In genomic region chr7:31017036-31017747, GRCh38 we compare ENCODE assay signal across 22 cellular contexts. TPM values are rescaled to one million over a fixed set of nuclear protein-coding genes. Genes with fewer than 3 reads are reported as not detected.
DNase-seq lines count a peak whose midpoint lies in the region; ATAC-seq, FAIRE-seq and TF ChIP-seq lines count a peak whose summit lies in the region.
"Had no signal": no experiment of that assay in that cellular context is flagged by ENCODE, and none has a peak within 500 bp of the region (broad histone marks: within the 10 kb centered on the region; RNA-seq: fewer than 3 reads in every experiment).

No MANE protein-coding gene starts in this region.

- H3K9me3 ChIP-seq in H1 (ENCODE audit: insufficient read depth in 2 of 2, low read depth in 1 of 2, low read length in 1 of 2) (no peaks in the 10 kb centered on the region), spleen (no peaks in the 10 kb centered on the region)

- no peak overlapping the region for H3K14ac ChIP-seq in H1 (ENCODE audit: insufficient read length)

- H3K18ac ChIP-seq in H1 (ENCODE audit: extremely low read depth, low read length), result no peak overlapping the region

- POLR2A ChIA-PET in H1 (lab: Charles Lee; ENCODE audit: partially characterized antibody), result interaction anchor here (0.6 kb wide), 1 partner anchor 291 kb away, joined by 3 read pairs; no protein-coding TSS in a partner anchor

- H3K4me3 ChIP-seq in H1 (ENCODE audit: extremely low read depth in 1 of 4, insufficient read depth in 2 of 4, low read depth in 3 of 4, low read length in 4 of 4) (no peak overlapping the region), spleen (no peak overlapping the region)

- no peak overlapping the region; the same call in 1 of the 2 replicates for H4K8ac ChIP-seq in H1 (ENCODE audit: extremely low read depth, insufficient read depth, low read length)

- H3K27ac Mint-ChIP-seq in activated naive CD4-positive, alpha-beta T cell treated with anti-CD3 and anti-CD28 coated beads, Interleukin-2, amount 10 ng/mL, durations not matched to agents 7 days and 5 days, result no peak overlapping the region

- H2BK120ac ChIP-seq in H1 (replicated peaks; ENCODE audit: low read depth, low read length), result no peak overlapping the region

- H3K4me1 ChIP-seq in H1 (replicated peaks in 1 of 4; ENCODE audit: control insufficient read depth in 3 of 4, insufficient read depth in 4 of 4, low read length in 3 of 4) (peaks cover 6 to 12% (median 10%) of the 10 kb centered on the region in 4 experiments), spleen (no peaks in the 10 kb centered on the region)

- no peak overlapping the region for H3K4me3 Mint-ChIP-seq in activated naive CD4-positive, alpha-beta T cell treated with anti-CD3 and anti-CD28 coated beads, Interleukin-2, amount 10 ng/mL, durations not matched to agents 7 days and 5 days
- H3K4me3 Mint-ChIP-seq: IgD-negative memory B cell had no signal

- peaks cover 46% of the 10 kb centered on the region for H3K4me1 Mint-ChIP-seq in activated naive CD4-positive, alpha-beta T cell treated with anti-CD3 and anti-CD28 coated beads, Interleukin-2, amount 10 ng/mL, durations not matched to agents 7 days and 5 days
- H3K4me1 Mint-ChIP-seq: IgD-negative memory B cell had no signal

- no peak for TF ChIP-seq EP300 in H1 (IDR thresholded peaks at IDR 0.05; ENCODE audit: borderline replicate concordance in 1 of 2, low read depth in 2 of 2, low read length in 2 of 2)

- CTCF ChIA-PET in activated naive CD4-positive, alpha-beta T cell treated with anti-CD3 and anti-CD28 coated beads, Interleukin-2, amount 10 ng/mL, durations not matched to agents 7 days and 5 days (lab: Charles Lee), result no interaction called here
- CTCF ChIA-PET in H1 (lab: Charles Lee; ENCODE audit: partially characterized antibody), result interaction anchor here (1.1 to 52.0 kb wide), 5 partner anchors 10 to 547 kb away, joined by 3 to 880 read pairs (median 5); partner anchors contain the start of gene ADCYAP1R1

- H3K27ac ChIP-seq in H1 (ENCODE audit: low read depth, low read length) (no peak overlapping the region), spleen (no peak overlapping the region)
- H3K27ac ChIP-seq: HL-60 had no signal

- no peak for ATAC-seq in GM21737 (IDR thresholded peaks at IDR 0.05; ENCODE audit: unreplicated experiment)

- H3K79me1 ChIP-seq in H1 (ENCODE audit: low read depth, low read length), result no peaks in the 10 kb centered on the region

- H3K27me3 ChIP-seq in H1 (replicated peaks in 1 of 4; ENCODE audit: control insufficient read depth in 3 of 4, extremely low read depth in 1 of 4, insufficient read depth in 3 of 4, low read length in 3 of 4) (no peaks in the 10 kb centered on the region), spleen (replicated peaks in 1 of 7) (peaks cover 0 to 24% (median 0%) of the 10 kb centered on the region in 7 donors)

- no peak overlapping the region for H4K5ac ChIP-seq in H1 (ENCODE audit: insufficient read length, low read depth, low read length)

- 89% methylated on average over 7 of the region's 8 CpGs; no CpG with 5 or more reads in 1 of the 2 experiments for WGBS in H1 (ENCODE audit: extremely low coverage in 1 of 2, insufficient coverage in 1 of 2, insufficient read length in 1 of 2, insufficient replicate concordance in 2 of 2, low coverage in 1 of 2, low lambda C conversion rate in 2 of 2, missing lambda C conversion rate in 1 of 2), 2 experiments
- 78 to 88% (median 84%) methylated on average over 7 to 8 of the region's 8 CpGs for WGBS in spleen, 5 donors

- H3K36me3 ChIP-seq in H1 (ENCODE audit: control insufficient read depth in 2 of 4, insufficient read depth in 4 of 4, low read length in 3 of 4), result no peaks in the 10 kb centered on the region
- no peaks in the 10 kb centered on the region for H3K36me3 ChIP-seq in spleen

- TF ChIP-seq POLR2A in H1 (IDR thresholded peaks at IDR 0.05; ENCODE audit: control extremely low read depth in 1 of 2, low read depth in 2 of 2, low read length in 2 of 2) (no peak), spleen (IDR thresholded peaks at IDR 0.05) (no peak)

- H3K4ac ChIP-seq in H1 (replicated peaks; ENCODE audit: insufficient read length, low read depth, low read length), result no peak overlapping the region

- H4K91ac ChIP-seq in H1 (replicated peaks; ENCODE audit: insufficient read length, low read length), result peak overlapping the region; percentile 19

- H2BK12ac ChIP-seq in H1 (ENCODE audit: low read depth, low read length), result no peak overlapping the region

- no peak overlapping the region for H3K4me2 ChIP-seq in H1 (ENCODE audit: insufficient read depth in 1 of 2, low read depth in 2 of 2, low read length in 2 of 2)

- H3K36me3 Mint-ChIP-seq in activated naive CD4-positive, alpha-beta T cell treated with anti-CD3 and anti-CD28 coated beads, Interleukin-2, amount 10 ng/mL, durations not matched to agents 7 days and 5 days, result no peaks in the 10 kb centered on the region
- H3K36me3 Mint-ChIP-seq: IgD-negative memory B cell had no signal

- intact Hi-C loops in spleen (cut with DNase I; ENCODE audit: low total_unique reads), result no loop called here

- H2BK5ac ChIP-seq in H1 (ENCODE audit: low read depth, low read length), result no peak overlapping the region; the same call in 1 of the 2 replicates

- no peaks in the 10 kb centered on the region for H4K20me1 ChIP-seq in H1 (replicated peaks in 1 of 2; ENCODE audit: control insufficient read depth in 1 of 2, insufficient read depth in 2 of 2, low read length in 2 of 2)

- H3K9me3 Mint-ChIP-seq in activated naive CD4-positive, alpha-beta T cell treated with anti-CD3 and anti-CD28 coated beads, Interleukin-2, amount 10 ng/mL, durations not matched to agents 7 days and 5 days, result no peaks in the 10 kb centered on the region

- H3K23me2 ChIP-seq in H1 (ENCODE audit: low read depth, low read length), result no peaks in the 10 kb centered on the region

- FAIRE-seq in H1 (lab: Jason Lieb, UNC), result no peak
- FAIRE-seq: HTR-8/SVneo had no signal

- no peak for TF ChIP-seq RAD21 in H1 (IDR thresholded peaks at IDR 0.05 in 1 of 2, conservative IDR thresholded peaks at IDR 0.05 in 1 of 2; ENCODE audit: low read depth in 2 of 2, low read length in 2 of 2)

- H2BK15ac ChIP-seq in H1 (ENCODE audit: low read length), result no peak overlapping the region

- H3K56ac ChIP-seq in H1 (replicated peaks; ENCODE audit: insufficient read length, low read depth, low read length), result no peak overlapping the region

- H3K9ac ChIP-seq in H1 (replicated peaks in 1 of 4; ENCODE audit: extremely low read depth in 1 of 4, low read depth in 3 of 4, low read length in 3 of 4), result no peak overlapping the region

- peaks cover 24% of the 10 kb centered on the region for H3K27me3 Mint-ChIP-seq in activated naive CD4-positive, alpha-beta T cell treated with anti-CD3 and anti-CD28 coated beads, Interleukin-2, amount 10 ng/mL, durations not matched to agents 7 days and 5 days

- no peak overlapping the region for H2AK5ac ChIP-seq in H1 (ENCODE audit: low read depth, low read length)

- H2AFZ ChIP-seq in H1 (ENCODE audit: low read length), result no peak overlapping the region

- H3K23ac ChIP-seq in H1 (ENCODE audit: insufficient read length), result no peak overlapping the region

- DNase-seq in activated naive CD4-positive, alpha-beta T cell treated with anti-CD3 and anti-CD28 coated beads, Interleukin-2, amount 10 ng/mL, durations not matched to agents 7 days and 5 days, result peak; percentile 29
- no peak for DNase-seq in activated naive CD4-positive, alpha-beta T cell treated with Interleukin-2 at 50 U/mL for 16 hours
- peak; percentile 20 for DNase-seq in RPMI8226
- DNase-seq in H1 (ENCODE audit: low read depth in 1 of 2, low spot score in 2 of 2), result no peak
- DNase-seq in spleen, result peak; percentile 61
- DNase-seq in effector CD4-positive, alpha-beta T cell, result no peak
- DNase-seq: C1 segment of cervical spinal cord, COR-L47, EL, HCEC 1CT, NCI-H1105 treated with DMSO at 0.1 percent for 48 hours, NCI-H187 treated with DMSO at 0.1 percent for 48 hours, NCI-H2171 treated with DMSO at 0.1 percent for 48 hours, NCI-H446 treated with DMSO at 0.1 percent for 48 hours, OCI-M1 had no signal

- no peaks in the 10 kb centered on the region for H3K79me2 ChIP-seq in H1 (ENCODE audit: control insufficient read depth in 1 of 2, insufficient read depth in 2 of 2, low read length in 2 of 2)

- H2BK20ac ChIP-seq in H1 (ENCODE audit: low read length), result no peak overlapping the region

- TF ChIP-seq CTCF in H1 (IDR thresholded peaks at IDR 0.05; ENCODE audit: control extremely low read depth in 1 of 3, insufficient read depth in 1 of 3, low read depth in 1 of 3, low read length in 3 of 3) (no peak), spleen (IDR thresholded peaks at IDR 0.05 in 8 of 11, conservative IDR thresholded peaks at IDR 0.05 in 3 of 11) (no peak)

TF ChIP-seq in H1, 55 proteins besides CTCF, POLR2A, EP300 and RAD21 (continues in another document):
- TF ChIP-seq TEAD4 (IDR thresholded peaks at IDR 0.05; ENCODE audit: low read depth, low read length), result no peak
- no peak for TF ChIP-seq YY1 (IDR thresholded peaks at IDR 0.05; ENCODE audit: low read depth, low read length)
- no peak for TF ChIP-seq CHD2 (IDR thresholded peaks at IDR 0.05; ENCODE audit: low read length)
- TF ChIP-seq TAF7 (optimal IDR thresholded peaks at IDR 0.05; ENCODE audit: borderline replicate concordance, low read depth, low read length), result no peak
- TF ChIP-seq KDM5A (IDR thresholded peaks at IDR 0.05; ENCODE audit: low read length), result no peak
- no peak for TF ChIP-seq TBP (IDR thresholded peaks at IDR 0.05; ENCODE audit: low read depth, low read length)

RNA-seq across cellular contexts. Expression of gene ADCYAP1R1, which starts 34.9 kb away (rescaled TPM):
- 13.7 and 14.6 TPM in 2 replicates for total RNA-seq in H1 (2021; fragmentation: NEBNext Ultra II Directional; extraction: Animal tissue kit (Norgen Biotek cat#: 25700))
- polyA plus RNA-seq in H1 (2011; rRNA removed), result 14.4 and 16.4 TPM in 2 replicates
- 15.8 TPM for polyA plus RNA-seq in H1 (2011; cell fraction: cytosol; rRNA removed)
- 20.0 TPM for polyA plus RNA-seq in H1 (2011; cell fraction: nucleus; rRNA removed)
- 11.8 to 14.0 TPM (median 12.5 TPM) in 4 replicates for polyA plus RNA-seq in H1 (2012, experiment 1 of 2)
- 6.5 TPM for polyA plus RNA-seq in H1 (2012, experiment 2 of 2)
- polyA plus RNA-seq in H1 (2013, experiment 1 of 2), result 6.0 TPM
- polyA plus RNA-seq in H1 (2013, experiment 2 of 2), result 6.7 TPM
- 56.9 and 70.7 TPM in 2 replicates for polyA minus RNA-seq in H1 (2011; rRNA and poly(A)+ RNA removed)
- polyA minus RNA-seq in H1 (2011; cell fraction: cytosol; rRNA and poly(A)+ RNA removed), result 14.1 TPM
- 18.9 TPM for polyA minus RNA-seq in H1 (2011; cell fraction: nucleus; rRNA and poly(A)+ RNA removed)
- 1 to 10 TPM in 4 of 7 donors, under 1 TPM in 3; 0.43 to 5.6 (median 1.0) TPM for total RNA-seq in spleen
- polyA plus RNA-seq in spleen, result under 1 TPM; 0.04 to 0.13 (median 0.06) TPM
- total RNA-seq: A673, RPMI7951 had no signal
- polyA plus RNA-seq: IgD-negative memory B cell had no signal

RNA-seq across cellular contexts. Expression of gene GHRHR, which starts 53.4 kb away (rescaled TPM):
- 6.1 and 6.5 TPM in 2 replicates for total RNA-seq in H1 (2021; fragmentation: NEBNext Ultra II Directional; extraction: Animal tissue kit (Norgen Biotek cat#: 25700))
- 0.60 and 1.6 TPM in 2 replicates for polyA plus RNA-seq in H1 (2011; rRNA removed)
- 1.6 TPM for polyA plus RNA-seq in H1 (2011; cell fraction: cytosol; rRNA removed)
- 3.8 TPM for polyA plus RNA-seq in H1 (2011; cell fraction: nucleus; rRNA removed)
- polyA plus RNA-seq in H1 (2012, experiment 1 of 2), result 2.5 to 5.9 TPM (median 4.4 TPM) in 4 replicates
- polyA plus RNA-seq in H1 (2012, experiment 2 of 2), result not detected
- 4.7 TPM for polyA plus RNA-seq in H1 (2013, experiment 1 of 2)
- 6.5 TPM for polyA plus RNA-seq in H1 (2013, experiment 2 of 2)
- 1.1 and 3.1 TPM in 2 replicates for polyA minus RNA-seq in H1 (2011; rRNA and poly(A)+ RNA removed)
- polyA minus RNA-seq in H1 (2011; cell fraction: cytosol; rRNA and poly(A)+ RNA removed), result 10.3 TPM
- polyA minus RNA-seq in H1 (2011; cell fraction: nucleus; rRNA and poly(A)+ RNA removed), result 5.1 TPM
- not detected for total RNA-seq in spleen
- not detected for polyA plus RNA-seq in spleen
- total RNA-seq: A673, LHCN-M2, RPMI7951 had no signal
- polyA plus RNA-seq: IgD-negative memory B cell had no signal

Comparison
In these comparisons a context has a peak if more than half of its experiments do, and no peak if none do; other contexts are left out.
1. DNase-seq: peak in activated naive CD4-positive, alpha-beta T cell treated with anti-CD3 and anti-CD28 coated beads, Interleukin-2, amount 10 ng/mL, durations not matched to agents 7 days and 5 days (single experiment), RPMI8226 (single experiment) and spleen (single experiment); none in activated naive CD4-positive, alpha-beta T cell treated with Interleukin-2 at 50 U/mL for 16 hours (single experiment), H1 (0 of 2) and effector CD4-positive, alpha-beta T cell (single experiment).